ENCODE assay signal across 1 cellular context in the genomic region with DNA sequence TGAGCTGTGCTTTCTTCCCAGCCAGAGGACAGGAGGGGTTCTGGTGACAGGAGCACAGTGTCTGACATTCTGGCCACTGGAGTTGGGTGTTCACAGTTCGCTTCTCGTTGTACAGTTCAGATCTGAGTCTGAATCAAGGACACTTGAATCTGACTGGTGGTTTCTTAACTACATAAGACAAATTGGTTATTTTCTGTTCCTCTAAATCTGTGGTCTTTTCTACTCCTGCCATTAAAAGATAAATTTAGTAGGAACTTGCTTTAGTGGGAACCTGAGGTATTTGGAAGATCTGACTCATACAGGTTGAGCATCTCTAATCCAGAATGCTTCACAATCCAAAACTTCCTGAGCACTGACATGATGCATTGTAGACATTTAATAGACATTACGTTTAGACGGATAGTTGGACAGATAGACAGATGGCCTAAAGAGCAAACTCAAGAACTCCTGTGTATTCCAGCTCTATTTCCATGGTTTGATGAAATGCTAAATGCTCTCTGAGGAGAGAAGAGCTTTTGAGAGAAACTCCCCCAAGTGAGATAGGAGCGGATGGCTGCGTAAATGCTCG.
TF ChIP-seq lines count a peak whose summit lies in the region.

No MANE protein-coding gene starts in this region.

TF ChIP-seq in GM12878, 131 proteins besides CTCF, POLR2A, EP300 and RAD21:
- TF ChIP-seq, protein P1, sequence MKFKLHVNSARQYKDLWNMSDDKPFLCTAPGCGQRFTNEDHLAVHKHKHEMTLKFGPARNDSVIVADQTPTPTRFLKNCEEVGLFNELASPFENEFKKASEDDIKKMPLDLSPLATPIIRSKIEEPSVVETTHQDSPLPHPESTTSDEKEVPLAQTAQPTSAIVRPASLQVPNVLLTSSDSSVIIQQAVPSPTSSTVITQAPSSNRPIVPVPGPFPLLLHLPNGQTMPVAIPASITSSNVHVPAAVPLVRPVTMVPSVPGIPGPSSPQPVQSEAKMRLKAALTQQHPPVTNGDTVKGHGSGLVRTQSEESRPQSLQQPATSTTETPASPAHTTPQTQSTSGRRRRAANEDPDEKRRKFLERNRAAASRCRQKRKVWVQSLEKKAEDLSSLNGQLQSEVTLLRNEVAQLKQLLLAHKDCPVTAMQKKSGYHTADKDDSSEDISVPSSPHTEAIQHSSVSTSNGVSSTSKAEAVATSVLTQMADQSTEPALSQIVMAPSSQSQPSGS (IDR thresholded peaks at IDR 0.05; ENCODE audit: low read length): peak; percentile 26; the same call in 1 of the 2 replicates
- TF ChIP-seq MEF2A (IDR thresholded peaks at IDR 0.05; ENCODE audit: insufficient read depth, low read depth, low read length) (0 out of 2 replicates have a peak, but pooled peaks have one; percentile 5), SMARCA5 (IDR thresholded peaks at IDR 0.05) (no peak), DPF2 (IDR thresholded peaks at IDR 0.05) (0 out of 2 replicates have a peak, but pooled peaks have one; percentile 16), PAX5 (IDR thresholded peaks at IDR 0.05; ENCODE audit: borderline replicate concordance, low read depth, low read length) (peak; percentile 40; the same call in 1 of the 2 replicates), SPI1 (IDR thresholded peaks at IDR 0.05; ENCODE audit: borderline replicate concordance, insufficient read depth, low read depth, low read length) (peak; percentile 79), NFIC (IDR thresholded peaks at IDR 0.05; ENCODE audit: low read depth, low read length) (peak; percentile 57), FOXM1 (IDR thresholded peaks at IDR 0.05; ENCODE audit: low read depth, low read length) (peak; percentile 28; the same call in 1 of the 2 replicates), JUND (IDR thresholded peaks at IDR 0.05; ENCODE audit: low read depth, low read length) (no peak), RUNX3 (IDR thresholded peaks at IDR 0.05; ENCODE audit: low read length) (peak; percentile 84)
